In genomic region chr15:79240036-79240435, GRCh38 we compare ENCODE assay signal across 38 cellular contexts. TPM values are rescaled to one million over a fixed set of nuclear protein-coding genes. Genes with fewer than 3 reads are reported as not detected.
"Had no signal": no experiment of that assay in that cellular context is flagged by ENCODE, and none has a peak within 500 bp of the region (broad histone marks: within the 10 kb centered on the region; RNA-seq: fewer than 3 reads in every experiment).

No MANE protein-coding gene starts in this region.

- H3K9me3 Mint-ChIP-seq: activated naive CD4-positive, alpha-beta T cell treated with anti-CD3 and anti-CD28 coated beads for 36 hours; activated naive CD4-positive, alpha-beta T cell treated with anti-CD3 and anti-CD28 coated beads, Interleukin-2, amount 10 ng/mL, durations not matched to agents 7 days and 5 days; activated naive CD4-positive, alpha-beta T cell treated with anti-CD3 and anti-CD28 coated beads, Interleukin-2, amount 50 U/mL, for 24 hours; activated naive CD4-positive, alpha-beta T cell treated with anti-CD3 and anti-CD28 coated beads, Interleukin-2, amount 50 U/mL, for 72 hours; activated naive CD8-positive, alpha-beta T cell treated with anti-CD3 and anti-CD28 coated beads for 36 hours; activated naive CD8-positive, alpha-beta T cell treated with anti-CD3 and anti-CD28 coated beads, Interleukin-2, amount 10 ng/mL, durations not matched to agents 7 days and 5 days; activated naive CD8-positive, alpha-beta T cell treated with anti-CD3 and anti-CD28 coated beads, Interleukin-2, amount 50 U/mL, for 24 hours; activated T-cell treated with anti-CD3 and anti-CD28 coated beads, Interleukin-2, amount 50 U/mL, for 24 hours; activated T-cell treated with anti-CD3 and anti-CD28 coated beads, Interleukin-2, amount 50 U/mL, for 4 hours; activated T-cell treated with anti-CD3 and anti-CD28 coated beads, Interleukin-2, amount 50 U/mL, for 72 hours; activated T-helper 1 cell treated with anti-CD3 and anti-CD28 coated beads, Interleukin-12 subunit alpha, Interleukin-12 subunit beta, Interleukin-2, Interleukin-4 antibody, amounts not matched to agents 30 ng/mL and 10 ng/mL and 1 ng/mL, durations not matched to agents 14 hours and 24 hours and 36 hours; activated T-helper 17 cell treated with anti-CD3 and anti-CD28 coated beads, Interleukin-2, amount 50 U/mL, for 72 hours; activated T-helper 2 cell treated with anti-CD3 and anti-CD28 coated beads, Interferon-gamma antibody, Interleukin-2, Interleukin-4, amounts not matched to agents 10 μg/mL and 5 μg/mL and 100 μg/mL, durations not matched to agents 14 hours and 24 hours and 36 hours; brain; central memory CD8-positive, alpha-beta T cell had no signal

- H3K27me3 ChIP-seq: adrenal gland, ascending aorta, body of pancreas, brain microvascular endothelial cell, cardiac muscle cell had no signal

- H3K4me1 ChIP-seq: adrenal gland, ascending aorta, body of pancreas, breast epithelium had no signal

- DNase-seq: activated effector memory CD4-positive, alpha-beta T cell treated with anti-CD3 and anti-CD28 coated beads, Interleukin-2, amount 50 U/mL, for 16 hours; activated effector memory CD4-positive, alpha-beta T cell treated with Interleukin-2 at 50 U/mL for 16 hours; activated gamma-delta T cell; activated gamma-delta T cell treated with Interleukin-2 at 50 U/mL for 16 hours; activated naive CD4-positive, alpha-beta T cell; activated naive CD4-positive, alpha-beta T cell treated with anti-CD3 and anti-CD28 coated beads for 36 hours; activated naive CD4-positive, alpha-beta T cell treated with anti-CD3 and anti-CD28 coated beads, Interleukin-2, amount 10 ng/mL, durations not matched to agents 7 days and 5 days; activated naive CD4-positive, alpha-beta T cell treated with anti-CD3 and anti-CD28 coated beads, Interleukin-2, amount 50 U/mL, for 16 hours; activated naive CD4-positive, alpha-beta T cell treated with Interleukin-2 at 50 U/mL for 16 hours; activated naive CD8-positive, alpha-beta T cell treated with anti-CD3 and anti-CD28 coated beads for 36 hours; activated naive CD8-positive, alpha-beta T cell treated with anti-CD3 and anti-CD28 coated beads, Interleukin-2, amount 10 ng/mL, durations not matched to agents 7 days and 5 days; activated naive CD8-positive, alpha-beta T cell treated with anti-CD3 and anti-CD28 coated beads, Interleukin-2, amount 50 U/mL, for 24 hours; activated T-cell treated with anti-CD3 and anti-CD28 coated beads, Interleukin-2, amount 50 U/mL, for 1 hour; activated T-cell treated with anti-CD3 and anti-CD28 coated beads, Interleukin-2, amount 50 U/mL, for 24 hours; activated T-cell treated with anti-CD3 and anti-CD28 coated beads, Interleukin-2, amount 50 U/mL, for 4 hours; activated T-cell treated with anti-CD3 and anti-CD28 coated beads, Interleukin-2, amount 50 U/mL, for 48 hours; activated T-cell treated with anti-CD3 and anti-CD28 coated beads, Interleukin-2, amount 50 U/mL, for 72 hours; adrenal gland; amygdala; anterior cingulate cortex; aorta; body of pancreas; brain microvascular endothelial cell; caudate nucleus; central memory CD4-positive, alpha-beta T cell; cerebellar nuclear complex had no signal

- ATAC-seq: activated naive CD4-positive, alpha-beta T cell treated with anti-CD3 and anti-CD28 coated beads, Interleukin-2, amount 50 U/mL, for 72 hours; activated naive CD8-positive, alpha-beta T cell treated with anti-CD3 and anti-CD28 coated beads, Interleukin-2, amount 50 U/mL, for 24 hours; activated T-cell treated with anti-CD3 and anti-CD28 coated beads, Interleukin-2, amount 50 U/mL, for 4 hours; activated T-cell treated with anti-CD3 and anti-CD28 coated beads, Interleukin-2, amount 50 U/mL, for 72 hours; activated T-helper 17 cell treated with anti-CD3 and anti-CD28 coated beads, Interleukin-2, amount 50 U/mL, for 72 hours; body of pancreas had no signal

- H3K4me3 ChIP-seq: adrenal gland, ascending aorta, body of pancreas, breast epithelium, cardiac muscle cell had no signal

- H3K27ac Mint-ChIP-seq: activated naive CD4-positive, alpha-beta T cell treated with anti-CD3 and anti-CD28 coated beads for 36 hours; activated naive CD4-positive, alpha-beta T cell treated with anti-CD3 and anti-CD28 coated beads, Interleukin-2, amount 10 ng/mL, durations not matched to agents 7 days and 5 days; activated naive CD4-positive, alpha-beta T cell treated with anti-CD3 and anti-CD28 coated beads, Interleukin-2, amount 50 U/mL, for 24 hours; activated naive CD4-positive, alpha-beta T cell treated with anti-CD3 and anti-CD28 coated beads, Interleukin-2, amount 50 U/mL, for 72 hours; activated naive CD8-positive, alpha-beta T cell; activated naive CD8-positive, alpha-beta T cell treated with anti-CD3 and anti-CD28 coated beads for 36 hours; activated naive CD8-positive, alpha-beta T cell treated with anti-CD3 and anti-CD28 coated beads, Interleukin-2, amount 10 ng/mL, durations not matched to agents 7 days and 5 days; activated naive CD8-positive, alpha-beta T cell treated with anti-CD3 and anti-CD28 coated beads, Interleukin-2, amount 50 U/mL, for 24 hours; activated T-cell treated with anti-CD3 and anti-CD28 coated beads, Interleukin-2, amount 50 U/mL, for 24 hours; activated T-cell treated with anti-CD3 and anti-CD28 coated beads, Interleukin-2, amount 50 U/mL, for 72 hours; activated T-helper 1 cell treated with anti-CD3 and anti-CD28 coated beads, Interleukin-12 subunit alpha, Interleukin-12 subunit beta, Interleukin-2, Interleukin-4 antibody, amounts not matched to agents 30 ng/mL and 10 ng/mL and 1 ng/mL, durations not matched to agents 14 hours and 24 hours and 36 hours; activated T-helper 17 cell treated with anti-CD3 and anti-CD28 coated beads, Interleukin-2, amount 50 U/mL, for 72 hours; activated T-helper 2 cell treated with anti-CD3 and anti-CD28 coated beads, Interferon-gamma antibody, Interleukin-2, Interleukin-4, amounts not matched to agents 10 μg/mL and 5 μg/mL and 100 μg/mL, durations not matched to agents 14 hours and 24 hours and 36 hours; brain had no signal

- H3K36me3 Mint-ChIP-seq: activated naive CD4-positive, alpha-beta T cell treated with anti-CD3 and anti-CD28 coated beads, Interleukin-2, amount 10 ng/mL, durations not matched to agents 7 days and 5 days; activated naive CD4-positive, alpha-beta T cell treated with anti-CD3 and anti-CD28 coated beads, Interleukin-2, amount 50 U/mL, for 24 hours; activated naive CD4-positive, alpha-beta T cell treated with anti-CD3 and anti-CD28 coated beads, Interleukin-2, amount 50 U/mL, for 72 hours; activated naive CD8-positive, alpha-beta T cell; activated naive CD8-positive, alpha-beta T cell treated with anti-CD3 and anti-CD28 coated beads for 36 hours; activated naive CD8-positive, alpha-beta T cell treated with anti-CD3 and anti-CD28 coated beads, Interleukin-2, amount 10 ng/mL, durations not matched to agents 7 days and 5 days; brain had no signal

- H3K4me3 Mint-ChIP-seq: activated naive CD4-positive, alpha-beta T cell treated with anti-CD3 and anti-CD28 coated beads for 36 hours; activated naive CD4-positive, alpha-beta T cell treated with anti-CD3 and anti-CD28 coated beads, Interleukin-2, amount 10 ng/mL, durations not matched to agents 7 days and 5 days; activated naive CD4-positive, alpha-beta T cell treated with anti-CD3 and anti-CD28 coated beads, Interleukin-2, amount 50 U/mL, for 24 hours; activated naive CD8-positive, alpha-beta T cell; activated naive CD8-positive, alpha-beta T cell treated with anti-CD3 and anti-CD28 coated beads for 36 hours; activated naive CD8-positive, alpha-beta T cell treated with anti-CD3 and anti-CD28 coated beads, Interleukin-2, amount 10 ng/mL, durations not matched to agents 7 days and 5 days; activated naive CD8-positive, alpha-beta T cell treated with anti-CD3 and anti-CD28 coated beads, Interleukin-2, amount 50 U/mL, for 24 hours; activated T-cell treated with anti-CD3 and anti-CD28 coated beads, Interleukin-2, amount 50 U/mL, for 24 hours; activated T-cell treated with anti-CD3 and anti-CD28 coated beads, Interleukin-2, amount 50 U/mL, for 4 hours; activated T-cell treated with anti-CD3 and anti-CD28 coated beads, Interleukin-2, amount 50 U/mL, for 72 hours; activated T-helper 1 cell treated with anti-CD3 and anti-CD28 coated beads, Interleukin-12 subunit alpha, Interleukin-12 subunit beta, Interleukin-2, Interleukin-4 antibody, amounts not matched to agents 30 ng/mL and 10 ng/mL and 1 ng/mL, durations not matched to agents 14 hours and 24 hours and 36 hours; activated T-helper 17 cell treated with anti-CD3 and anti-CD28 coated beads, Interleukin-2, amount 50 U/mL, for 72 hours; brain; central memory CD8-positive, alpha-beta T cell had no signal

- H3K4me1 Mint-ChIP-seq: activated naive CD4-positive, alpha-beta T cell treated with anti-CD3 and anti-CD28 coated beads, Interleukin-2, amount 10 ng/mL, durations not matched to agents 7 days and 5 days; activated naive CD4-positive, alpha-beta T cell treated with anti-CD3 and anti-CD28 coated beads, Interleukin-2, amount 50 U/mL, for 24 hours; activated naive CD8-positive, alpha-beta T cell treated with anti-CD3 and anti-CD28 coated beads for 36 hours; activated naive CD8-positive, alpha-beta T cell treated with anti-CD3 and anti-CD28 coated beads, Interleukin-2, amount 10 ng/mL, durations not matched to agents 7 days and 5 days; activated naive CD8-positive, alpha-beta T cell treated with anti-CD3 and anti-CD28 coated beads, Interleukin-2, amount 50 U/mL, for 24 hours; activated T-helper 17 cell treated with anti-CD3 and anti-CD28 coated beads, Interleukin-2, amount 50 U/mL, for 72 hours; central memory CD8-positive, alpha-beta T cell had no signal

- H3K36me3 ChIP-seq: adrenal gland, ascending aorta, brain microvascular endothelial cell, breast epithelium, cardiac muscle cell had no signal

- H3K9me3 ChIP-seq: adrenal gland, ascending aorta, body of pancreas, breast epithelium had no signal

- H3K27ac ChIP-seq: adrenal gland, ascending aorta, body of pancreas, brain microvascular endothelial cell, breast epithelium, cardiac muscle cell had no signal

RNA-seq across cellular contexts. Expression of gene ANKRD34C, which starts 42.5 kb away (rescaled TPM):
- total RNA-seq: activated naive CD4-positive, alpha-beta T cell treated with anti-CD3 and anti-CD28 coated beads for 36 hours; activated naive CD4-positive, alpha-beta T cell treated with anti-CD3 and anti-CD28 coated beads, Interleukin-2, amount 50 U/mL, for 72 hours; activated naive CD8-positive, alpha-beta T cell treated with anti-CD3 and anti-CD28 coated beads for 36 hours; activated naive CD8-positive, alpha-beta T cell treated with anti-CD3 and anti-CD28 coated beads, Interleukin-2, amount 10 ng/mL, durations not matched to agents 7 days and 5 days; activated T-cell treated with anti-CD3 and anti-CD28 coated beads, Interleukin-2, amount 50 U/mL, for 4 hours; activated T-cell treated with anti-CD3 and anti-CD28 coated beads, Interleukin-2, amount 50 U/mL, for 72 hours; activated T-helper 1 cell treated with anti-CD3 and anti-CD28 coated beads, Interleukin-12 subunit alpha, Interleukin-12 subunit beta, Interleukin-2, Interleukin-4 antibody, amounts not matched to agents 30 ng/mL and 10 ng/mL and 1 ng/mL, durations not matched to agents 14 hours and 24 hours and 36 hours; activated T-helper 17 cell treated with anti-CD3 and anti-CD28 coated beads, Interleukin-2, amount 50 U/mL, for 72 hours; activated T-helper 2 cell treated with anti-CD3 and anti-CD28 coated beads, Interferon-gamma antibody, Interleukin-2, Interleukin-4, amounts not matched to agents 10 μg/mL and 5 μg/mL and 100 μg/mL, durations not matched to agents 14 hours and 24 hours and 36 hours; ascending aorta; breast epithelium; bronchial epithelial cell; cardiac muscle cell had no signal
- polyA plus RNA-seq: aorta, cardiac muscle cell had no signal
